In the genomic region with DNA sequence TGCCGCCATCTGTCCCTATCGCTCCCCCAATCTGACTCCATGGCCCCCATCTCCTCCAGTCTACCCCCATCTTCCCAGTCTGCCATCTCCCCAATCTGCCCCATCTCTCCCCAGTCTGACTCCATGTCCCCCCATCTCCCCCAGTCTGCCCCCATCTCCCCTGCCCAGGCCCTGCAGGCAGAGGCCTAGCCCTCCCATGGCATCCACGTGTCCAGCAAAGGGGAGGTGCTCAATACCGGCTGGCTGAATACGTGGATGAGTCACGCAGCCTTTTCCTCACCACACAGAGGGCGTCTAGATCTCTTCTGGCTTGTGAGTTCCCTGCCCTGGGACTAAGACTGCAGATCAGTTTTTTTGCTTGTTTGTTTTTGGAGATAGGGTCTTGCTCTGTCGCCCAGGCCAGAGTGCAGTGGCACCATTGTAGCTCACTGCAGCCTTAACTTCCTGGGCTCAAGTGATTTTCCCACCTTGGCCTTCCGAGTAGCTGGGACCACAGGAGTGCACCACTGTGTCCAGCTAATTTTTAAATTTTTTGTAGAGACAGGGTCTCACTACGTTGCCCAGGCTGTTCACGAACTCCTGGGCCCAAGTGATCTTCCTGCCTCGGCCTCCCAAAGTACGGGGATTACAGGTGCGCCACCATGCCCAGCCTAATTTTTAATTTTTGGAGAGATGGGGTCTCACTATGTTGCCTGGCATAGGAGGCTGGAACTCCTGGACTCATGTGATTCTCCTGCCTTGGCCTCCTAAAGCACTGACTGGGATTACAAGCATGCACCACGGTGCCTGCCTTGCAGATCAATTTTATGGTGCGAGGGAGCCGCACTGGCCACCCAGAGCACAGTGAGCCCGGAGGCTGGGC, we compare ENCODE assay signal across 8 cellular contexts. TPM values are rescaled to one million over a fixed set of nuclear protein-coding genes. Genes with fewer than 3 reads are reported as not detected.
DNase-seq lines count a peak whose midpoint lies in the region; ATAC-seq and TF ChIP-seq lines count a peak whose summit lies in the region.

No MANE protein-coding gene starts in this region.

- H3K36me3 ChIP-seq in BLaER1 (no peaks in the 10 kb centered on the region), mesodermal cell (ENCODE audit: control insufficient read depth, insufficient read depth, low read length) (peaks cover 15% of the 10 kb centered on the region)

- H3K4me1 Mint-ChIP-seq in endothelial cell (ENCODE audit: unreplicated experiment), result peaks cover 12% of the 10 kb centered on the region

- TF ChIP-seq CTCF in endothelial cell (IDR thresholded peaks at IDR 0.05; ENCODE audit: unreplicated experiment), result no peak

- peak overlapping the region; percentile 76; the same call in 1 of the 2 replicates for H3K9ac ChIP-seq in BLaER1

- H3K4me3 ChIP-seq in BLaER1, result peak overlapping the region; percentile 73
- H3K4me3 ChIP-seq in mesodermal cell (ENCODE audit: extremely low read depth, insufficient read depth, low read length, poor library complexity, severe bottlenecking), result peak overlapping the region; percentile 65

- no peak overlapping the region for H3K27ac Mint-ChIP-seq in endothelial cell (ENCODE audit: unreplicated experiment)

- H3K27me3 ChIP-seq in BLaER1, result peaks cover 49% of the 10 kb centered on the region; the same call in 1 of the 2 replicates

- H3K4me3 Mint-ChIP-seq in endothelial cell (ENCODE audit: unreplicated experiment), result peak overlapping the region; percentile 79

- H3K4me1 ChIP-seq in BLaER1 (peaks cover 84% of the 10 kb centered on the region), mesodermal cell (ENCODE audit: control insufficient read depth, insufficient read depth, low read length, poor library complexity, severe bottlenecking) (peaks cover 9% of the 10 kb centered on the region)

- peaks cover 8% of the 10 kb centered on the region for H3K36me3 Mint-ChIP-seq in endothelial cell (ENCODE audit: low read depth, unreplicated experiment)

- peak; percentile 100 for DNase-seq in H4 (ENCODE audit: low spot score)
- peak; percentile 96 for DNase-seq in NOMO-1 treated with DMSO at 0.1 percent for 48 hours (lab: John Stamatoyannopoulos, UW; ENCODE audit: unreplicated experiment)
- DNase-seq in activated CD8-positive, alpha-beta memory T cell treated with anti-CD3 and anti-CD28 coated beads, Interleukin-2, amount 50 U/mL, for 24 hours (ENCODE audit: extremely low read depth), result peak; percentile 24
- DNase-seq in endothelial cell (ENCODE audit: low spot score), result peak; percentile 45
- DNase-seq in stimulated activated CD8-positive, alpha-beta memory T cell treated with anti-CD3 and anti-CD28 coated beads, Interleukin-15, amount 100 ng/mL, for 1 hour (ENCODE audit: low read depth), result peak; percentile 30

- H3K27ac ChIP-seq in BLaER1 (peak overlapping the region; percentile 76; the same call in 1 of the 2 replicates), mesodermal cell (ENCODE audit: low read depth, low read length, severe bottlenecking) (peak overlapping the region; percentile 89)

- H3K9me3 ChIP-seq in BLaER1 (no peaks in the 10 kb centered on the region), mesodermal cell (ENCODE audit: control insufficient read depth, low read length) (no peaks in the 10 kb centered on the region)

- peak overlapping the region; percentile 91 for H3K4me2 ChIP-seq in BLaER1

- 67 to 70% methylated on average over 16 to 18 of the region's 18 CpGs for WGBS in mesodermal cell (ENCODE audit: insufficient coverage in 2 of 2), 2 experiments

- H3K9me3 Mint-ChIP-seq in endothelial cell (ENCODE audit: unreplicated experiment), result no peaks in the 10 kb centered on the region

- H3K27me3 Mint-ChIP-seq in endothelial cell (ENCODE audit: unreplicated experiment), result peaks cover 17% of the 10 kb centered on the region

- no peak for ATAC-seq in HG03457 (IDR thresholded peaks at IDR 0.05; ENCODE audit: unreplicated experiment)

- H4K20me1 ChIP-seq in BLaER1, result peaks cover 61% of the 10 kb centered on the region

RNA-seq across cellular contexts. Expression of a gene that starts 15.3 kb away (rescaled TPM):
- 3.4 and 5.7 TPM in 2 replicates for total RNA-seq in H4 (2014; rRNA removed; shearing (Covaris generic))
- total RNA-seq in endothelial cell (ENCODE audit: unreplicated experiment), result 8.1 TPM
- 0.96 TPM for polyA plus RNA-seq in mesodermal cell (2013, experiment 1 of 2)
- polyA plus RNA-seq in mesodermal cell (2013, experiment 2 of 2), result 0.86 TPM

RNA-seq across cellular contexts. Expression of a gene that starts 46.0 kb away (rescaled TPM):
- total RNA-seq in H4 (2014; rRNA removed; shearing (Covaris generic)), result not detected in 2 replicates
- total RNA-seq in endothelial cell (ENCODE audit: unreplicated experiment), result not detected
- polyA plus RNA-seq in mesodermal cell (2013, experiment 1 of 2), result not detected
- polyA plus RNA-seq in mesodermal cell (2013, experiment 2 of 2), result not detected

RNA-seq across cellular contexts. Expression of a gene that starts 53.7 kb away (rescaled TPM):
- 8.3 and 10.2 TPM in 2 replicates for total RNA-seq in H4 (2014; rRNA removed; shearing (Covaris generic))
- 10.2 TPM for total RNA-seq in endothelial cell (ENCODE audit: unreplicated experiment)
- 9.7 TPM for polyA plus RNA-seq in mesodermal cell (2013, experiment 1 of 2)
- polyA plus RNA-seq in mesodermal cell (2013, experiment 2 of 2), result 9.4 TPM

RNA-seq across cellular contexts. Expression of a gene that starts 58.9 kb away (rescaled TPM):
- 0.97 and 1.5 TPM in 2 replicates for total RNA-seq in H4 (2014; rRNA removed; shearing (Covaris generic))
- 0.72 TPM for total RNA-seq in endothelial cell (ENCODE audit: unreplicated experiment)
- 4.8 TPM for polyA plus RNA-seq in mesodermal cell (2013, experiment 1 of 2)
- polyA plus RNA-seq in mesodermal cell (2013, experiment 2 of 2), result 7.1 TPM

Comparison
In these comparisons a context has a peak if more than half of its experiments do, and no peak if none do; other contexts are left out.
1. DNase-seq: peak in every context shown above with its lines; median percentile 100 in H4; 96 in NOMO-1 treated with DMSO at 0.1 percent for 48 hours; 45 in endothelial cell; 30 in stimulated activated CD8-positive, alpha-beta memory T cell treated with anti-CD3 and anti-CD28 coated beads, Interleukin-15, amount 100 ng/mL, for 1 hour; 24 in activated CD8-positive, alpha-beta memory T cell treated with anti-CD3 and anti-CD28 coated beads, Interleukin-2, amount 50 U/mL, for 24 hours.